In the genomic region with DNA sequence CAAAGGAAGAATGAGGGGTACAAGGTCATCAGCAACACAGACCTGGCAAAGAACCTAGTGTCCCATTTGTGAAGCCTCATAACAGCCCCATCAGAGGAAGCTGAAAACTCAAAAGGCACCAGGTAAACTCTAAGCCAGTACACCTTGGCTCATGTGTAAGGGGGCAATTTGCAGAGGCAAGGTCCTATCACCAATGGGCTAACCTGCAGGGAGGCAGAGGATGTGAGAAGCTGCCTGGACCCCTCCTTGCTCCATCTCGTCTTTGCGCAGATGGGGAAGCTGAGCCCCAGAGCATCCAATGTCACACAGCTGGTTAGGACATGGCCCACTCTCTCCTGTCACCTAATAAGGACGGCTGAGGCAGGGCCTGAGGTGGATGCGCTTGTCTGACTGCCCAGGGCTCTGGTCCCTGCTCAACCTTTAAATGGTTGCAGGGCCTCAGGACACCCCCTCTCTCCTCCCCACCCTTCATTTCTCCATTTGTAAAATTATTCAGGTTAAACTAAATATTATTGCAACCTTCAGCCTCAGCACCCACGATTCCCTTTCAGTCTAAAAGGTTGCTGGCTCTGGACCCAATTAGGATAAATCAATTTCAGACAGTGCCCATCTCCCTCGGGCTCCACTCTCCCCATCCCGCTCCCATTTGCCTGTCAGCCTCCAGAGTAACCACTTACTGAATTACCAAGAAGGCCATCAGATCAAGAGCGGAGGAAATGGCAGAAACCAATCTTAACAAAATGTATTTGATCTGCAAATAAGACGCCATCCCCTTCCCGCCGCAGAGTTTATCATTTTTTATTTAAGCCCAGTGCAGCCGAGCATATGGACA, we compare ENCODE assay signal across 22 cellular contexts.
"Had no signal": no experiment of that assay in that cellular context is flagged by ENCODE, and none has a peak within 500 bp of the region (broad histone marks: within the 10 kb centered on the region; RNA-seq: fewer than 3 reads in every experiment).

No MANE protein-coding gene starts in this region.

- H3K4me3 ChIP-seq: Peyer's patch had no signal

- H3K9me3 ChIP-seq: Peyer's patch had no signal

- H3K4me3 Mint-ChIP-seq: activated CD8-positive, alpha-beta T cell treated with anti-CD3 and anti-CD28 coated beads for 36 hours; activated naive CD4-positive, alpha-beta T cell treated with anti-CD3 and anti-CD28 coated beads for 36 hours; activated naive CD8-positive, alpha-beta T cell; activated T-cell treated with anti-CD3 and anti-CD28 coated beads, Interleukin-2, amount 50 U/mL, for 72 hours; T-helper 1 cell treated with Interleukin-12 subunit alpha and Interleukin-12 subunit beta and Interleukin-4 antibody, amounts not matched to agents 30 μg/mL and 1 μg/mL, for 36 hours had no signal

- H3K4me1 ChIP-seq: Peyer's patch had no signal

- H3K36me3 Mint-ChIP-seq: activated naive CD8-positive, alpha-beta T cell had no signal

- H3K27ac ChIP-seq: Peyer's patch, RWPE1 had no signal

- H3K27me3 Mint-ChIP-seq: activated CD8-positive, alpha-beta T cell treated with anti-CD3 and anti-CD28 coated beads for 36 hours; activated naive CD8-positive, alpha-beta T cell had no signal

- H3K9me3 Mint-ChIP-seq: activated CD8-positive, alpha-beta T cell treated with anti-CD3 and anti-CD28 coated beads for 36 hours; activated naive CD4-positive, alpha-beta T cell treated with anti-CD3 and anti-CD28 coated beads for 36 hours; activated T-cell treated with anti-CD3 and anti-CD28 coated beads, Interleukin-2, amount 50 U/mL, for 72 hours; T-helper 1 cell treated with Interleukin-12 subunit alpha and Interleukin-12 subunit beta and Interleukin-4 antibody, amounts not matched to agents 30 μg/mL and 1 μg/mL, for 36 hours had no signal

- H3K36me3 ChIP-seq: Peyer's patch had no signal

- H3K27ac Mint-ChIP-seq: activated CD8-positive, alpha-beta T cell treated with anti-CD3 and anti-CD28 coated beads for 36 hours; activated naive CD4-positive, alpha-beta T cell treated with anti-CD3 and anti-CD28 coated beads for 36 hours; activated naive CD8-positive, alpha-beta T cell; activated T-cell treated with anti-CD3 and anti-CD28 coated beads, Interleukin-2, amount 50 U/mL, for 72 hours; T-helper 1 cell treated with Interleukin-12 subunit alpha and Interleukin-12 subunit beta and Interleukin-4 antibody, amounts not matched to agents 30 μg/mL and 1 μg/mL, for 36 hours had no signal

- H3K27me3 ChIP-seq: Peyer's patch had no signal

- DNase-seq: activated CD4-positive, alpha-beta T cell treated with anti-CD3 and anti-CD28 coated beads for 4 hours; activated CD8-positive, alpha-beta memory T cell treated with anti-CD3 and anti-CD28 coated beads, Interleukin-2, amount 50 U/mL, for 4 hours; activated CD8-positive, alpha-beta T cell treated with anti-CD3 and anti-CD28 coated beads for 36 hours; activated gamma-delta T cell; activated naive CD4-positive, alpha-beta T cell treated with anti-CD3 and anti-CD28 coated beads for 36 hours; activated T-cell treated with anti-CD3 and anti-CD28 coated beads, Interleukin-2, amount 50 U/mL, for 72 hours; amygdala; Kasumi-1; KBM-7; NCI-H1105 treated with DMSO at 0.1 percent for 48 hours; NCI-H1436 treated with DMSO at 0.1 percent for 48 hours; NCI-H187; NCI-H2081; NCI-H510A treated with DMSO at 0.1 percent for 48 hours; NCI-H69; NK-92 treated with Interleukin-12 subunit alpha and Interleukin-12 subunit beta, amount 100 ng/mL, for 24 hours; SHP77 treated with DMSO at 0.1 percent for 48 hours; SW 1271 had no signal
